In genomic region chr18:3332376-3332775, GRCh38 we compare ENCODE assay signal across 15 cellular contexts.
"Had no signal": no experiment of that assay in that cellular context is flagged by ENCODE, and none has a peak within 500 bp of the region (broad histone marks: within the 10 kb centered on the region; RNA-seq: fewer than 3 reads in every experiment).

No MANE protein-coding gene starts in this region.

- H3K36me3 ChIP-seq: cardiac muscle cell, esophagus squamous epithelium, suprapubic skin had no signal

- H3K4me1 Mint-ChIP-seq: activated naive CD8-positive, alpha-beta T cell treated with anti-CD3 and anti-CD28 coated beads for 36 hours; nephron progenitor cell had no signal

- H3K27ac ChIP-seq: cardiac muscle cell, esophagus squamous epithelium, SK-N-MC, suprapubic skin had no signal

- H3K27me3 Mint-ChIP-seq: activated naive CD8-positive, alpha-beta T cell treated with anti-CD3 and anti-CD28 coated beads for 36 hours; type B pancreatic cell had no signal

- H3K4me3 Mint-ChIP-seq: activated naive CD8-positive, alpha-beta T cell treated with anti-CD3 and anti-CD28 coated beads for 36 hours; activated T-helper 1 cell treated with anti-CD3 and anti-CD28 coated beads, Interleukin-12 subunit alpha, Interleukin-12 subunit beta, Interleukin-2, Interleukin-4 antibody, amounts not matched to agents 30 ng/mL and 10 ng/mL and 1 ng/mL, durations not matched to agents 14 hours and 24 hours and 36 hours; nephron progenitor cell; stimulated activated naive CD8-positive, alpha-beta T cell treated with anti-CD3 and anti-CD28 coated beads, Interleukin-15, Interleukin-2, amounts not matched to agents 100 ng/mL and 50 ng/mL, for 24 hours; type B pancreatic cell had no signal

- H3K9me3 Mint-ChIP-seq: activated naive CD8-positive, alpha-beta T cell treated with anti-CD3 and anti-CD28 coated beads for 36 hours; activated T-helper 1 cell treated with anti-CD3 and anti-CD28 coated beads, Interleukin-12 subunit alpha, Interleukin-12 subunit beta, Interleukin-2, Interleukin-4 antibody, amounts not matched to agents 30 ng/mL and 10 ng/mL and 1 ng/mL, durations not matched to agents 14 hours and 24 hours and 36 hours; stimulated activated naive CD8-positive, alpha-beta T cell treated with anti-CD3 and anti-CD28 coated beads, Interleukin-15, Interleukin-2, amounts not matched to agents 100 ng/mL and 50 ng/mL, for 24 hours had no signal

- H3K4me3 ChIP-seq: cardiac muscle cell, esophagus squamous epithelium, SK-N-MC, suprapubic skin had no signal

- DNase-seq: activated naive CD8-positive, alpha-beta T cell treated with anti-CD3 and anti-CD28 coated beads for 36 hours; anterior cingulate cortex; esophagus squamous epithelium; mesendoderm; nephron progenitor cell; occipital lobe; stimulated activated CD4-positive, alpha-beta T cell treated with anti-CD3 and anti-CD28 coated beads, Interleukin-15, amount 100 ng/mL, for 24 hours; stimulated activated CD4-positive, alpha-beta T cell treated with anti-CD3 and anti-CD28 coated beads, Interleukin-4, amount 100 ng/mL, for 4 hours; stimulated activated CD8-positive, alpha-beta memory T cell treated with anti-CD3 and anti-CD28 coated beads, Interleukin-4, amount 100 ng/mL, for 48 hours had no signal

- H3K36me3 Mint-ChIP-seq: activated naive CD8-positive, alpha-beta T cell treated with anti-CD3 and anti-CD28 coated beads for 36 hours; type B pancreatic cell had no signal

- H3K27me3 ChIP-seq: cardiac muscle cell, esophagus squamous epithelium, suprapubic skin had no signal

- H3K27ac Mint-ChIP-seq: activated naive CD8-positive, alpha-beta T cell treated with anti-CD3 and anti-CD28 coated beads for 36 hours; activated T-helper 1 cell treated with anti-CD3 and anti-CD28 coated beads, Interleukin-12 subunit alpha, Interleukin-12 subunit beta, Interleukin-2, Interleukin-4 antibody, amounts not matched to agents 30 ng/mL and 10 ng/mL and 1 ng/mL, durations not matched to agents 14 hours and 24 hours and 36 hours; nephron progenitor cell; stimulated activated naive CD8-positive, alpha-beta T cell treated with anti-CD3 and anti-CD28 coated beads, Interleukin-15, Interleukin-2, amounts not matched to agents 100 ng/mL and 50 ng/mL, for 24 hours; type B pancreatic cell had no signal

- H3K9me3 ChIP-seq: esophagus squamous epithelium, suprapubic skin had no signal
